In the genomic region with DNA sequence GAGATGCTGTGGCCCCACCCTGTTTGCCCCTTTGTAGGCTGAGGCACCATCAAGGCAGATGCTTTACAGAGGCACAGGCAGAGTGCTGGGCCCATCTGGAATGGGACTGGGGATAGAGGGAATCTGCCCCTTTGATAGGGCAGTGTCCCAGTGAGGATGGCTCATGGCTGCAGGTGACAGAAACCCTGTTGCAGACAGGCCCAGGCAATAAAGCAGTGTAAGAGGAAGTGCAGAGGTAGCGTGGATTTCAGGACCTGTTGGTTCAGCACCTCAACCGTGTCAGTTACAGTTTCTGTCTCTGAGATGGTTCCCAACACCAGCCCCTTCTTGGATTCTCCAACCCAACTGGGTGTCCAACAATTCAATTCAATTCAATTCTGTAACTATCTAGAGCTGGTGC, we compare ENCODE assay signal across 1 cellular context.
TF ChIP-seq lines count a peak whose summit lies in the region.

No MANE protein-coding gene starts in this region.

TF ChIP-seq in HCT116, 20 proteins besides CTCF, POLR2A, EP300 and RAD21 (continued from another document):
- no peak for TF ChIP-seq ZFX (IDR thresholded peaks at IDR 0.05)
- TF ChIP-seq POLR2AphosphoS5 (IDR thresholded peaks at IDR 0.05; ENCODE audit: low read depth, low read length): no peak
- no peak for TF ChIP-seq CEBPB (IDR thresholded peaks at IDR 0.05; ENCODE audit: low read depth)
- no peak for TF ChIP-seq EGR1 (IDR thresholded peaks at IDR 0.05; ENCODE audit: low read depth)
